Comparison of ENCODE assay signal across 8 cellular contexts in the genomic region with DNA sequence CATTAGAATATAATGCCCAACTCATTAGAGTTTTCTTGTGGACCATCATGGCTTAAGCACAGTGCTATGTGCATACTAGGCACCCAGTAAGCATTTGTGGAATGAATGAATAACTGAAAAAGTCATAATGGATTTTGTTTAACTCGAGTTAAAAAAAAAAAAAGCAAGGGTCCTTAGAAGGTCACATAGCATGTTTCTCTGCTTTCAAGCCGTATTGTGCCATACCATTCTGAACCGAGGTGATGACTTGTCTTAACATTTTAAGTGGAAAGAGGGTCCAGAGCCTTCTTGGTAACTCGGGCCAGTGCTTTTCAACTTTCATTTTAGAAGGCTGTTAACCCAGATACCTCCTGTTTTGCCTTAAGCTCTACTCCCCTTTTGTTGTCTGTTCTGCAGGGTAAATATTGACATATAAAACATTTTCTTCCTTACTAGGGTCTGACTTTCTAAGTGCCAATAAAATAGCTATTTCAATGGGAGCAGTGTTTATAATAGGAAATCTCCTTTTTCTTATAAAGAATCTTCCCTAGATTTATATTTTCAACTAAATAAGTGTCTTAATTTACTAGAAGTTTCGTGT. TPM values are rescaled to one million over a fixed set of nuclear protein-coding genes. Genes with fewer than 3 reads are reported as not detected.
DNase-seq lines count a peak whose midpoint lies in the region; ATAC-seq, FAIRE-seq and TF ChIP-seq lines count a peak whose summit lies in the region.

No MANE protein-coding gene starts in this region.

- H3K36me3 ChIP-seq in bronchial epithelial cell (ENCODE audit: control insufficient read depth, insufficient read depth, low read length): no peaks in the 10 kb centered on the region
- H3K36me3 ChIP-seq in mucosa of rectum (ENCODE audit: control insufficient read depth in 2 of 2, insufficient read depth in 2 of 2, low read length in 2 of 2): no peaks in the 10 kb centered on the region

- H3K9ac ChIP-seq in mucosa of rectum (ENCODE audit: low read depth in 1 of 2, low read length in 2 of 2): peak overlapping the region; percentile 70 to 81

- H3K27me3 ChIP-seq in bronchial epithelial cell (ENCODE audit: control insufficient read depth, insufficient read depth, low read length) (no peaks in the 10 kb centered on the region), mucosa of rectum (ENCODE audit: control insufficient read depth in 2 of 2, insufficient read depth in 2 of 2, low read length in 2 of 2) (no peaks in the 10 kb centered on the region)

- TF ChIP-seq CTCF in AG09309 (IDR thresholded peaks at IDR 0.05; ENCODE audit: control insufficient read depth, insufficient read depth, low read depth, low read length, missing control alignments) (no peak), bronchial epithelial cell (IDR thresholded peaks at IDR 0.05; ENCODE audit: insufficient read depth, low read length, severe bottlenecking) (no peak)

- no peak for ATAC-seq in HG03469 (IDR thresholded peaks at IDR 0.05; ENCODE audit: unreplicated experiment)
- no peak for ATAC-seq in HG03571 (IDR thresholded peaks at IDR 0.05; ENCODE audit: unreplicated experiment)

- no peaks in the 10 kb centered on the region for H3K9me3 ChIP-seq in mucosa of rectum (ENCODE audit: control insufficient read depth in 2 of 2, low read length in 2 of 2)

- peak overlapping the region; percentile 92 to 94 for H3K27ac ChIP-seq in mucosa of rectum (ENCODE audit: low read depth in 2 of 2, low read length in 2 of 2)

- H3K4me1 ChIP-seq in mucosa of rectum (ENCODE audit: control insufficient read depth in 2 of 2, insufficient read depth in 2 of 2, low read length in 2 of 2): peaks cover 16 to 22% of the 10 kb centered on the region in 2 donors

- DNase-seq in AG09309 (ENCODE audit: low read depth) (no peak), bronchial epithelial cell (ENCODE audit: low read depth) (no peak), NOMO-1 treated with DMSO at 0.1 percent for 48 hours (lab: John Stamatoyannopoulos, UW; ENCODE audit: unreplicated experiment) (no peak), NCI-H1694 (lab: John Stamatoyannopoulos, UW) (no peak)
- DNase-seq in Jurkat, Clone E6-1 (ENCODE audit: low read depth, low spot score): no peak

- no peak for FAIRE-seq in bronchial epithelial cell (lab: Jason Lieb, UNC)

- H3K4me3 ChIP-seq in AG09309 (ENCODE audit: control insufficient read depth, low read depth, low read length) (peak overlapping the region; percentile 88), bronchial epithelial cell (ENCODE audit: low read depth, low read length) (peak overlapping the region; percentile 84), mucosa of rectum (ENCODE audit: low read length in 2 of 2) (peak overlapping the region; percentile 93 to 99)
- peak overlapping the region; percentile 78 for H3K4me3 ChIP-seq in Jurkat, Clone E6-1 (ENCODE audit: low read length)

RNA-seq across cellular contexts. Expression of a gene that starts 0.8 kb away (rescaled TPM):
- 2.2 TPM for polyA plus RNA-seq in Jurkat, Clone E6-1 (2012; ENCODE audit: insufficient read depth, insufficient read length)
- not detected in 2 replicates for total RNA-seq in bronchial epithelial cell

RNA-seq across cellular contexts. Expression of a gene that starts 1.4 kb away (rescaled TPM):
- polyA plus RNA-seq in Jurkat, Clone E6-1 (2012; ENCODE audit: insufficient read depth, insufficient read length): 10.6 TPM
- 28.0 and 32.6 TPM in 2 replicates for total RNA-seq in bronchial epithelial cell

RNA-seq across cellular contexts. Expression of a gene that starts 54.3 kb away (rescaled TPM):
- not detected for polyA plus RNA-seq in Jurkat, Clone E6-1 (2012; ENCODE audit: insufficient read depth, insufficient read length)
- total RNA-seq in bronchial epithelial cell: 0.38 TPM in 1 of 2 replicates, not detected in the other
